20 cellular contexts compared by ENCODE assay signal in genomic region chr7:33250421-33250827, GRCh38.
DNase-seq lines count a peak whose midpoint lies in the region; ATAC-seq, FAIRE-seq and TF ChIP-seq lines count a peak whose summit lies in the region.
"Had no signal": no experiment of that assay in that cellular context is flagged by ENCODE, and none has a peak within 500 bp of the region (broad histone marks: within the 10 kb centered on the region; RNA-seq: fewer than 3 reads in every experiment).

No MANE protein-coding gene starts in this region.

- H4K20me1 ChIP-seq in HepG2 (ENCODE audit: insufficient read depth, low read length), result no peaks in the 10 kb centered on the region

- H3K79me2 ChIP-seq in HepG2 (ENCODE audit: insufficient read depth, low read length), result no peaks in the 10 kb centered on the region

- H3K4me1 ChIP-seq in muscle layer of duodenum (ENCODE audit: control insufficient read depth in 1 of 2, insufficient read depth in 2 of 2, low read length in 2 of 2) (peaks cover 8 to 13% of the 10 kb centered on the region in 2 donors), HepG2 (ENCODE audit: insufficient read depth, low read length) (peaks cover 22% of the 10 kb centered on the region)

- H3K9me3 ChIP-seq in muscle layer of duodenum (ENCODE audit: control insufficient read depth in 1 of 2, low read length in 2 of 2) (no peaks in the 10 kb centered on the region), HepG2 (ENCODE audit: low read length) (0 out of 2 replicates have a peak, but pooled peaks cover 4% of the 10 kb centered on the region)

- no peak for TF ChIP-seq POLR2A in HepG2 (IDR thresholded peaks at IDR 0.05; ENCODE audit: insufficient read depth in 1 of 2, low read depth in 2 of 2, low read length in 2 of 2)

- POLR2A ChIA-PET in HepG2 (lab: Yijun Ruan, JAX), result no interaction called here

- ATAC-seq in HG02870 (IDR thresholded peaks at IDR 0.05; ENCODE audit: unreplicated experiment) (no peak), HepG2 (no peak)
- ATAC-seq: esophagus mucosa, GM23338, K562 had no signal

- no peak overlapping the region for H2AFZ ChIP-seq in HepG2 (ENCODE audit: low read length)
- H2AFZ ChIP-seq: GM23338 had no signal

- H3K27me3 ChIP-seq in muscle layer of duodenum (ENCODE audit: low read depth, low read length) (no peaks in the 10 kb centered on the region), HepG2 (ENCODE audit: control insufficient read depth in 1 of 2, insufficient read depth in 2 of 2, low read length in 2 of 2) (no peaks in the 10 kb centered on the region)
- H3K27me3 ChIP-seq: ascending aorta had no signal

- DNase-seq in AG08395 (ENCODE audit: low spot score) (peak; percentile 67), LHCN-M2 (ENCODE audit: low read depth) (peak; percentile 39), dedifferentiated amniotic fluid mesenchymal stem cell (ENCODE audit: extremely low spot score) (peak; percentile 86), SKM-1 (lab: John Stamatoyannopoulos, UW; ENCODE audit: unreplicated experiment) (no peak), NCI-H345 (lab: John Stamatoyannopoulos, UW) (no peak), HepG2 (ENCODE audit: low spot score) (no peak)
- DNase-seq: ACHN; activated effector memory CD4-positive, alpha-beta T cell treated with Interleukin-2 at 50 U/mL for 16 hours; Calu3; NCI-H2029 treated with DMSO at 0.1 percent for 48 hours; NCI-H748 treated with DMSO at 0.1 percent for 48 hours; occipital lobe; stimulated activated CD4-positive, alpha-beta T cell treated with anti-CD3 and anti-CD28 coated beads, Interleukin-2, amount 100 ng/mL, for 48 hours; T1000 had no signal

- TF ChIP-seq EP300 in HepG2 (IDR thresholded peaks at IDR 0.05; ENCODE audit: low read depth in 2 of 2, low read length in 2 of 2) (no peak), HepG2 (CRISPR knock-in tag; IDR thresholded peaks at IDR 0.05; ENCODE audit: borderline replicate concordance) (no peak)

- H3K27ac ChIP-seq in muscle layer of duodenum (ENCODE audit: low read length) (peak overlapping the region; percentile 3), HepG2 (ENCODE audit: extremely low read length, insufficient read depth, low read length) (no peak overlapping the region)
- H3K27ac ChIP-seq: ascending aorta had no signal

- no peak for TF ChIP-seq RAD21 in HepG2 (CRISPR knock-in tag; IDR thresholded peaks at IDR 0.05)

- no peak overlapping the region for H3K9ac ChIP-seq in HepG2 (ENCODE audit: insufficient read depth, low read depth, low read length)

- in situ Hi-C loops in HepG2 (cut with HindIII; ENCODE audit: extremely low pct_ligation_motif_present, low pct_unique_long_range_greater_than_20kb), result no loop called here

- FAIRE-seq in HepG2 (lab: Jason Lieb, UNC), result no peak
- FAIRE-seq: K562 had no signal

- H3K36me3 ChIP-seq in muscle layer of duodenum (ENCODE audit: control insufficient read depth in 1 of 2, insufficient read depth in 2 of 2, low read length in 2 of 2) (no peaks in the 10 kb centered on the region), HepG2 (replicated peaks in 1 of 2; ENCODE audit: control insufficient read depth in 1 of 2, insufficient read depth in 2 of 2, low read length in 2 of 2) (no peaks in the 10 kb centered on the region)
- H3K36me3 ChIP-seq: ascending aorta had no signal

- H3K4me3 ChIP-seq in muscle layer of duodenum (ENCODE audit: low read depth in 1 of 2, low read length in 2 of 2) (no peak overlapping the region), HepG2 (replicated peaks in 1 of 3; ENCODE audit: insufficient read depth in 1 of 3, low read depth in 2 of 3, low read length in 3 of 3) (no peak overlapping the region)
- H3K4me3 ChIP-seq: ascending aorta, GM23338, K562 had no signal

- TF ChIP-seq CTCF in HepG2 (CRISPR knock-in tag; IDR thresholded peaks at IDR 0.05), result no peak

- intact Hi-C loops in HepG2 (cut with micrococcal nuclease; ENCODE audit: unreplicated experiment), result no loop called here

- no TSS peak for BruUV-seq in HepG2 (replicated peaks; lab: Mats Ljungman, UMichigan)

- H3K4me2 ChIP-seq in HepG2 (ENCODE audit: low read depth, low read length), result no peak overlapping the region
- H3K4me2 ChIP-seq: GM23338 had no signal

- CTCF ChIA-PET in HepG2 (lab: Yijun Ruan, JAX; ENCODE audit: low intra/inter-chr PET ratio, low total read pairs), result no interaction called here

TF ChIP-seq in HepG2, 621 proteins besides CTCF, POLR2A, EP300 and RAD21:
- no peak for TF ChIP-seq EED (CRISPR knock-in tag; IDR thresholded peaks at IDR 0.05)
- TF ChIP-seq ZNF337 (CRISPR knock-in tag; IDR thresholded peaks at IDR 0.05; ENCODE audit: borderline replicate concordance, low read depth), result no peak
- no peak for TF ChIP-seq ZNF143 (CRISPR knock-in tag; IDR thresholded peaks at IDR 0.05)
- TF ChIP-seq, protein P1, sequence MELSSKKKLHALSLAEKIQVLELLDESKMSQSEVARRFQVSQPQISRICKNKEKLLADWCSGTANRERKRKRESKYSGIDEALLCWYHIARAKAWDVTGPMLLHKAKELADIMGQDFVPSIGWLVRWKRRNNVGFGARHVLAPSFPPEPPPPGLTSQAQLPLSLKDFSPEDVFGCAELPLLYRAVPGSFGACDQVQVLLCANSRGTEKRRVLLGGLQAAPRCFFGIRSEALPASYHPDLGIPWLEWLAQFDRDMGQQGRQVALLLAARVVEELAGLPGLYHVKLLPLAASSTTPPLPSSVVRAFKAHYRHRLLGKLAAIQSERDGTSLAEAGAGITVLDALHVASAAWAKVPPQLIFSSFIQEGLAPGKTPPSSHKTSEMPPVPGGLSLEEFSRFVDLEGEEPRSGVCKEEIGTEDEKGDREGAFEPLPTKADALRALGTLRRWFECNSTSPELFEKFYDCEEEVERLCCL (CRISPR knock-in tag; IDR thresholded peaks at IDR 0.05; ENCODE audit: borderline replicate concordance), result no peak
- no peak for TF ChIP-seq ZNF484 (CRISPR knock-in tag; IDR thresholded peaks at IDR 0.05; ENCODE audit: borderline replicate concordance, low read depth)
- TF ChIP-seq ZNF703 (CRISPR knock-in tag; IDR thresholded peaks at IDR 0.05; ENCODE audit: borderline replicate concordance), result no peak
- no peak for TF ChIP-seq TOE1 (CRISPR knock-in tag; IDR thresholded peaks at IDR 0.05)
- TF ChIP-seq MYC (CRISPR knock-in tag; IDR thresholded peaks at IDR 0.05; ENCODE audit: borderline replicate concordance), result no peak
- no peak for TF ChIP-seq ZIK1 (CRISPR knock-in tag; IDR thresholded peaks at IDR 0.05; ENCODE audit: borderline replicate concordance, low read depth)
- no peak for TF ChIP-seq NFYC (CRISPR knock-in tag; IDR thresholded peaks at IDR 0.05)
- TF ChIP-seq FOSL2 (CRISPR knock-in tag; IDR thresholded peaks at IDR 0.05), result no peak
- TF ChIP-seq, protein P2, sequence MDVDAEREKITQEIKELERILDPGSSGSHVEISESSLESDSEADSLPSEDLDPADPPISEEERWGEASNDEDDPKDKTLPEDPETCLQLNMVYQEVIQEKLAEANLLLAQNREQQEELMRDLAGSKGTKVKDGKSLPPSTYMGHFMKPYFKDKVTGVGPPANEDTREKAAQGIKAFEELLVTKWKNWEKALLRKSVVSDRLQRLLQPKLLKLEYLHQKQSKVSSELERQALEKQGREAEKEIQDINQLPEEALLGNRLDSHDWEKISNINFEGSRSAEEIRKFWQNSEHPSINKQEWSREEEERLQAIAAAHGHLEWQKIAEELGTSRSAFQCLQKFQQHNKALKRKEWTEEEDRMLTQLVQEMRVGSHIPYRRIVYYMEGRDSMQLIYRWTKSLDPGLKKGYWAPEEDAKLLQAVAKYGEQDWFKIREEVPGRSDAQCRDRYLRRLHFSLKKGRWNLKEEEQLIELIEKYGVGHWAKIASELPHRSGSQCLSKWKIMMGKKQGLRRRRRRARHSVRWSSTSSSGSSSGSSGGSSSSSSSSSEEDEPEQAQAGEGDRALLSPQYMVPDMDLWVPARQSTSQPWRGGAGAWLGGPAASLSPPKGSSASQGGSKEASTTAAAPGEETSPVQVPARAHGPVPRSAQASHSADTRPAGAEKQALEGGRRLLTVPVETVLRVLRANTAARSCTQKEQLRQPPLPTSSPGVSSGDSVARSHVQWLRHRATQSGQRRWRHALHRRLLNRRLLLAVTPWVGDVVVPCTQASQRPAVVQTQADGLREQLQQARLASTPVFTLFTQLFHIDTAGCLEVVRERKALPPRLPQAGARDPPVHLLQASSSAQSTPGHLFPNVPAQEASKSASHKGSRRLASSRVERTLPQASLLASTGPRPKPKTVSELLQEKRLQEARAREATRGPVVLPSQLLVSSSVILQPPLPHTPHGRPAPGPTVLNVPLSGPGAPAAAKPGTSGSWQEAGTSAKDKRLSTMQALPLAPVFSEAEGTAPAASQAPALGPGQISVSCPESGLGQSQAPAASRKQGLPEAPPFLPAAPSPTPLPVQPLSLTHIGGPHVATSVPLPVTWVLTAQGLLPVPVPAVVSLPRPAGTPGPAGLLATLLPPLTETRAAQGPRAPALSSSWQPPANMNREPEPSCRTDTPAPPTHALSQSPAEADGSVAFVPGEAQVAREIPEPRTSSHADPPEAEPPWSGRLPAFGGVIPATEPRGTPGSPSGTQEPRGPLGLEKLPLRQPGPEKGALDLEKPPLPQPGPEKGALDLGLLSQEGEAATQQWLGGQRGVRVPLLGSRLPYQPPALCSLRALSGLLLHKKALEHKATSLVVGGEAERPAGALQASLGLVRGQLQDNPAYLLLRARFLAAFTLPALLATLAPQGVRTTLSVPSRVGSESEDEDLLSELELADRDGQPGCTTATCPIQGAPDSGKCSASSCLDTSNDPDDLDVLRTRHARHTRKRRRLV (CRISPR knock-in tag; IDR thresholded peaks at IDR 0.05), result no peak
TF ChIP-seq in HepG2: peak in this region for 0.

Comparison
In these comparisons a context has a peak if more than half of its experiments do, and no peak if none do; other contexts are left out.
1. DNase-seq: peak in AG08395 (single experiment), LHCN-M2 (single experiment) and dedifferentiated amniotic fluid mesenchymal stem cell (single experiment); none in SKM-1 (single experiment), NCI-H345 (single experiment) and HepG2 (single experiment).